ENCODE assay signal across 2 cellular contexts in genomic region chr13:42360046-42360445, GRCh38.
TF ChIP-seq lines count a peak whose summit lies in the region.

No MANE protein-coding gene starts in this region.

TF ChIP-seq in HepG2, 621 proteins besides CTCF, POLR2A, EP300 and RAD21:
- no peak for TF ChIP-seq FOXA1 (IDR thresholded peaks at IDR 0.05)
- TF ChIP-seq FOXA1 (CRISPR knock-in tag; IDR thresholded peaks at IDR 0.05) = no peak
- TF ChIP-seq HES4 (CRISPR knock-in tag; IDR thresholded peaks at IDR 0.05; ENCODE audit: borderline replicate concordance) = no peak
- TF ChIP-seq ZNF589 (CRISPR knock-in tag; conservative IDR thresholded peaks at IDR 0.05) = no peak
- TF ChIP-seq RAD51 (IDR thresholded peaks at IDR 0.05; ENCODE audit: borderline replicate concordance) = peak; percentile 76
- no peak for TF ChIP-seq KIAA2018 (CRISPR knock-in tag; IDR thresholded peaks at IDR 0.05; ENCODE audit: borderline replicate concordance)
- no peak for TF ChIP-seq ZBTB21 (CRISPR knock-in tag; IDR thresholded peaks at IDR 0.05)
- TF ChIP-seq TCF7L2 (IDR thresholded peaks at IDR 0.05; ENCODE audit: low read depth, low read length) = no peak

TF ChIP-seq in K562, 482 proteins besides CTCF, POLR2A, EP300 and RAD21:
- TF ChIP-seq PHB (CRISPR knock-in tag; IDR thresholded peaks at IDR 0.05) (no peak), RAD51 (IDR thresholded peaks at IDR 0.05; ENCODE audit: borderline replicate concordance, low read depth) (peak; percentile 73), TFE3 (CRISPR knock-in tag; IDR thresholded peaks at IDR 0.05) (peak; percentile 88)
TF ChIP-seq in K562: peak in this region for 2.
